ENCODE assay signal across 19 cellular contexts in the genomic region with DNA sequence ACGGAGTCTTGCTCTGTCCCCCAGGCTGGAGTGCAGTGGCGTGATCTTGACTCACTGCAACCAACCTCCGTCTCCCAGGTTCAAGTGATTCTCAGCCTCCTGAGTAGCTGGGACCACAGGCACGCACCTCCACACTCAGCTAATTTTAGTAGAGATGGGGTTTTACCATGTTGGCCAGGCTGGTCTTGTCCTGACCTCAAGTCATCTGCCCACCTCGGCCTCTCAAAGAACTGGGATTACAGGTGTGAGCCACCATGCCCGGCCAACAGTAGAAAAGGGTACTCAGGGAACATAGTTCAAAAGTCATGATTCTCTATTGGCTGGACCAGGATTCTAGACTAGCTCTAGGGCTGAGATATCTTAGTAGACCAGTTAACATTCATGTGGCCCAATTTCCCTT. TPM values are rescaled to one million over a fixed set of nuclear protein-coding genes. Genes with fewer than 3 reads are reported as not detected.
A peak's percentile ranks its signal among the peaks of the same experiment; 100 is the strongest.
DNase-seq lines count a peak whose midpoint lies in the region; ATAC-seq and TF ChIP-seq lines count a peak whose summit lies in the region.
"Had no signal": no experiment of that assay in that cellular context is flagged by ENCODE, and none has a peak within 500 bp of the region (broad histone marks: within the 10 kb centered on the region; RNA-seq: fewer than 3 reads in every experiment).

No MANE protein-coding gene starts in this region.

- CTCF ChIA-PET in CD8-positive, alpha-beta memory T cell (lab: Charles Lee) = interaction anchor here (0.6 kb wide), 1 partner anchor 84 kb away, joined by 3 read pairs; no protein-coding TSS in a partner anchor
- CTCF ChIA-PET in WTC11 (lab: Charles Lee) = no interaction called here

- H3K4me1 Mint-ChIP-seq in CD4-positive, CD25-positive, alpha-beta regulatory T cell = peaks cover 44 to 97% (median 75%) of the 10 kb centered on the region in 4 donors
- H3K4me1 Mint-ChIP-seq in CD8-positive, alpha-beta memory T cell = peaks cover 78 to 98% (median 96%) of the 10 kb centered on the region in 3 donors
- peaks cover 89% of the 10 kb centered on the region for H3K4me1 Mint-ChIP-seq in WTC11
- peaks cover 65% of the 10 kb centered on the region for H3K4me1 Mint-ChIP-seq in endodermal cell

- H3K9me3 ChIP-seq in CD4-positive, CD25-positive, alpha-beta regulatory T cell (ENCODE audit: control insufficient read depth in 2 of 2, low read length in 2 of 2) = peaks cover 0 to 5% of the 10 kb centered on the region in 2 experiments
- no peaks in the 10 kb centered on the region for H3K9me3 ChIP-seq in CD8-positive, alpha-beta memory T cell (ENCODE audit: low read length)
- peaks cover 12% of the 10 kb centered on the region for H3K9me3 ChIP-seq in endodermal cell (ENCODE audit: control insufficient read depth, low read length)

- peaks cover 40% of the 10 kb centered on the region for H3K4me1 ChIP-seq in CD4-positive, CD25-positive, alpha-beta regulatory T cell (ENCODE audit: control insufficient read depth, insufficient read depth, low read length, poor library complexity, severe bottlenecking)
- H3K4me1 ChIP-seq in CD8-positive, alpha-beta memory T cell (ENCODE audit: insufficient read depth, low read length) = peaks cover 69% of the 10 kb centered on the region
- no peaks in the 10 kb centered on the region for H3K4me1 ChIP-seq in endodermal cell (ENCODE audit: control insufficient read depth, insufficient read depth, low read length)

- no peaks in the 10 kb centered on the region for H3K27me3 Mint-ChIP-seq in CD4-positive, CD25-positive, alpha-beta regulatory T cell
- no peaks in the 10 kb centered on the region for H3K27me3 Mint-ChIP-seq in CD8-positive, alpha-beta memory T cell
- H3K27me3 Mint-ChIP-seq in WTC11 (ENCODE audit: low read depth) = no peaks in the 10 kb centered on the region
- no peaks in the 10 kb centered on the region for H3K27me3 Mint-ChIP-seq in endodermal cell (ENCODE audit: insufficient read depth)

- H3K4me3 Mint-ChIP-seq in CD4-positive, CD25-positive, alpha-beta regulatory T cell = peak overlapping the region in 3 of 4 donors; percentile 18 to 33 (median 19)
- H3K4me3 Mint-ChIP-seq in CD8-positive, alpha-beta memory T cell = peak overlapping the region in 5 of 7 donors; percentile 6 to 53 (median 24)
- H3K4me3 Mint-ChIP-seq in WTC11 (no peak overlapping the region), endodermal cell (no peak overlapping the region)
- H3K4me3 Mint-ChIP-seq: CD14-positive monocyte had no signal

- peak overlapping the region in 2 of 3 donors; percentile 15 to 34 for H3K27ac Mint-ChIP-seq in CD4-positive, CD25-positive, alpha-beta regulatory T cell
- peak overlapping the region in 5 of 8 donors; percentile 30 to 39 (median 36) for H3K27ac Mint-ChIP-seq in CD8-positive, alpha-beta memory T cell
- no peak overlapping the region for H3K27ac Mint-ChIP-seq in WTC11
- H3K27ac Mint-ChIP-seq in endodermal cell = no peak overlapping the region

- peaks cover 20% of the 10 kb centered on the region for H3K36me3 Mint-ChIP-seq in CD4-positive, CD25-positive, alpha-beta regulatory T cell
- peaks cover 0 to 21% (median 14%) of the 10 kb centered on the region in 3 donors for H3K36me3 Mint-ChIP-seq in CD8-positive, alpha-beta memory T cell
- H3K36me3 Mint-ChIP-seq in WTC11 (peaks cover 17% of the 10 kb centered on the region), endodermal cell (ENCODE audit: low read depth) (peaks cover 34% of the 10 kb centered on the region)

- H3K27me3 ChIP-seq in CD4-positive, CD25-positive, alpha-beta regulatory T cell (ENCODE audit: control insufficient read depth, insufficient read depth, low read length) = no peaks in the 10 kb centered on the region
- no peaks in the 10 kb centered on the region for H3K27me3 ChIP-seq in CD8-positive, alpha-beta memory T cell (ENCODE audit: insufficient read depth, low read length, poor library complexity, severe bottlenecking)
- no peaks in the 10 kb centered on the region for H3K27me3 ChIP-seq in endodermal cell (ENCODE audit: control insufficient read depth, insufficient read depth, low read length, poor library complexity, severe bottlenecking)

- POLR2A ChIA-PET in CD8-positive, alpha-beta memory T cell (lab: Charles Lee) = no interaction called here
- POLR2A ChIA-PET in WTC11 (lab: Charles Lee) = no interaction called here

- no peak overlapping the region for H3K9ac ChIP-seq in endodermal cell (ENCODE audit: extremely low read depth, low read length, poor library complexity, severe bottlenecking)

- 79 to 96% methylated on average over 2 to 6 of the region's 6 CpGs for WGBS in endodermal cell (ENCODE audit: insufficient coverage in 1 of 2, insufficient read length in 1 of 2), 2 experiments

- H3K9me3 Mint-ChIP-seq in CD4-positive, CD25-positive, alpha-beta regulatory T cell = peaks cover 0 to 2% (median 0%) of the 10 kb centered on the region in 7 donors
- H3K9me3 Mint-ChIP-seq in CD8-positive, alpha-beta memory T cell = no peaks in the 10 kb centered on the region
- H3K9me3 Mint-ChIP-seq in WTC11 (peaks cover 6% of the 10 kb centered on the region; the same call in 1 of the 2 replicates), endodermal cell (peaks cover 6% of the 10 kb centered on the region)

- no peak for DNase-seq in CD4-positive, CD25-positive, alpha-beta regulatory T cell
- DNase-seq in CD8-positive, alpha-beta memory T cell = no peak
- DNase-seq in WTC11 (ENCODE audit: low spot score) = no peak
- no peak for DNase-seq in endodermal cell
- no peak for DNase-seq in hippocampal formation (lab: John Stamatoyannopoulos, UW)
- no peak for DNase-seq in hypothalamus (lab: John Stamatoyannopoulos, UW)
- no peak for DNase-seq in HT-29 (ENCODE audit: low spot score)
- DNase-seq: ACHN; AML-193; IMR-90; Kasumi-1; NCI-H187; NCI-H526 treated with DMSO at 0.1 percent for 48 hours; NK-92 treated with Interleukin-12 subunit alpha and Interleukin-12 subunit beta, amount 100 ng/mL, for 24 hours; SHP77 treated with DMSO at 0.1 percent for 48 hours had no signal

- H3K36me3 ChIP-seq in CD4-positive, CD25-positive, alpha-beta regulatory T cell (ENCODE audit: control insufficient read depth, insufficient read depth, low read length) = peaks cover 5% of the 10 kb centered on the region
- H3K36me3 ChIP-seq in CD8-positive, alpha-beta memory T cell (ENCODE audit: insufficient read depth, low read length) = no peaks in the 10 kb centered on the region
- H3K36me3 ChIP-seq in endodermal cell (ENCODE audit: control insufficient read depth, insufficient read depth, low read length) = peaks cover 36% of the 10 kb centered on the region

- no peak for ATAC-seq in CD4-positive, CD25-positive, alpha-beta regulatory T cell (ENCODE audit: low read depth in 2 of 2)
- ATAC-seq in WTC11 = no peak
- no peak for ATAC-seq in GM19467 (IDR thresholded peaks at IDR 0.05; ENCODE audit: unreplicated experiment)
- ATAC-seq: SK-N-SH treated with all-trans-retinoic acid at 6 μM for 48 hours had no signal

- TF ChIP-seq CTCF in WTC11 (IDR thresholded peaks at IDR 0.05) = no peak
- no peak for TF ChIP-seq CTCF in endodermal cell (conservative IDR thresholded peaks at IDR 0.05)

- no peak overlapping the region for H3K4me3 ChIP-seq in CD4-positive, CD25-positive, alpha-beta regulatory T cell (ENCODE audit: low read depth, low read length)
- no peak overlapping the region for H3K4me3 ChIP-seq in CD8-positive, alpha-beta memory T cell (ENCODE audit: low read length)
- H3K4me3 ChIP-seq in endodermal cell (ENCODE audit: low read length) = peak overlapping the region; percentile 98
- H3K4me3 ChIP-seq: HAP-1 had no signal

- no peak overlapping the region for H3K27ac ChIP-seq in CD4-positive, CD25-positive, alpha-beta regulatory T cell (ENCODE audit: insufficient read depth, low read length, poor library complexity, severe bottlenecking)
- H3K27ac ChIP-seq in CD8-positive, alpha-beta memory T cell (ENCODE audit: low read depth, low read length) = no peak overlapping the region
- no peak overlapping the region for H3K27ac ChIP-seq in endodermal cell (ENCODE audit: low read depth, low read length)

TF ChIP-seq in WTC11, 78 proteins besides CTCF, POLR2A, EP300 and RAD21:
- TF ChIP-seq ZNF317 (CRISPR knock-in tag; IDR thresholded peaks at IDR 0.05; ENCODE audit: borderline replicate concordance, low read depth) = peak; percentile 59; the same call in 1 of the 2 replicates
- TF ChIP-seq GRHL2 (CRISPR knock-in tag; IDR thresholded peaks at IDR 0.05; ENCODE audit: insufficient replicate concordance, severe bottlenecking) = no peak

RNA-seq across cellular contexts. Expression of a gene that starts 5.6 kb away (rescaled TPM):
- 65.3 TPM for total RNA-seq in CD4-positive, CD25-positive, alpha-beta regulatory T cell
- polyA plus RNA-seq in CD4-positive, CD25-positive, alpha-beta regulatory T cell = 10 to 100 TPM; 49.6 to 57.5 (median 52.2) TPM
- 100 to 1,000 TPM; 172 to 173 TPM for total RNA-seq in CD8-positive, alpha-beta memory T cell
- polyA plus RNA-seq in CD8-positive, alpha-beta memory T cell = 53.1 TPM
- 235 to 244 TPM (median 236 TPM) in 3 replicates for total RNA-seq in WTC11 (2021)
- 100 to 1,000 TPM; 202 to 239 TPM for total RNA-seq in endodermal cell
- polyA plus RNA-seq in endodermal cell (2013, experiment 1 of 2) = 150 TPM
- polyA plus RNA-seq in endodermal cell (2013, experiment 2 of 2) = 149 TPM
- 81.7 and 89.6 TPM in 2 replicates for total RNA-seq in HT-29 (2014; rRNA removed; shearing (Covaris generic))

Comparison
In these comparisons a context has a peak if more than half of its experiments do, and no peak if none do; other contexts are left out.
1. H3K27ac Mint-ChIP-seq: peak in CD4-positive, CD25-positive, alpha-beta regulatory T cell (2 of 3) and CD8-positive, alpha-beta memory T cell (5 of 8); none in WTC11 (single experiment) and endodermal cell (single experiment).
2. H3K4me3 Mint-ChIP-seq: peak in CD4-positive, CD25-positive, alpha-beta regulatory T cell (3 of 4) and CD8-positive, alpha-beta memory T cell (5 of 7); none in WTC11 (single experiment) and endodermal cell (single experiment).